Comparison of ENCODE assay signal across 1 cellular context in the genomic region with DNA sequence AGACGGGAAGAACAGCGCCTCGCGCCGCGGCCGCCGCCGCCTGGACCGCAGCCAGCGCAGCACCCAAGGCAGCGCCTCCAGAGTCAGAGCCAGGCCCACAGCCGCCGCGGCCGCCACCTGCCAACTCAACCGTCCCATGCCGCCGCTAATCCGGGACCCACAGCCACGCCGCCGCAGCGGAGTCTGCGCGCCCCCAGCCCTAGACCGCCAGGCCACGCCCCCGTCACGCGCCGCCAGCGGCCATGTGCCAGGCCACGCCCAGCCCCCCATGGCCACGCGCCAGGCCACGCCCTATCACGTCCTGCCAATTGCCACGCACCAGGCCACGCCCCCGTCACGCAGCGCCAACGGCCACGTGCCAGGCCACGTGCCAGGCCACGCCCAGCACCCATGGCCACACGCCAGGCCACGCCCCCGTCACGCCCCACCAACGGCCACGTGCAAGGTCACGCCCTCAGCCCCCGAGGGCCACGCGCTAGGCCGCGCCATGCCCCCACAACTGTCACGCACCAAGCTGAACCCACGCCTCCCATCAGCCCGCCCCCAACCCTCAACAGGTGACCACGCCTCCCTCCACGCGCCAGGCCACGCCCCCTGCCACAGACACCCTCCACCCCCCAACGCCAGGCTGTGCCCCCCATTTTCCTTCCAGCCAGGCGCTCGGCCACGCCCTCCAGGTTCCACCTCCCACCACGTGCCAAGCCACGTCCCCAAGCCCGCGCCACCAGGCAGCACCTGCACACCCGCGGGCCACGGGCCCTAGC.
TF ChIP-seq lines count a peak whose summit lies in the region.

A gene with protein sequence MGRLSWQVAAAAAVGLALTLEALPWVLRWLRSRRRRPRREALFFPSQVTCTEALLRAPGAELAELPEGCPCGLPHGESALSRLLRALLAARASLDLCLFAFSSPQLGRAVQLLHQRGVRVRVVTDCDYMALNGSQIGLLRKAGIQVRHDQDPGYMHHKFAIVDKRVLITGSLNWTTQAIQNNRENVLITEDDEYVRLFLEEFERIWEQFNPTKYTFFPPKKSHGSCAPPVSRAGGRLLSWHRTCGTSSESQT (minus strand): TSS at position 185 of the 764 bp plus-strand sequence. CDS start 47 bp downstream, at position 138.

TF ChIP-seq in A549, 52 proteins besides CTCF, POLR2A, EP300 and RAD21 (continued from another document):
- TF ChIP-seq, protein P1, sequence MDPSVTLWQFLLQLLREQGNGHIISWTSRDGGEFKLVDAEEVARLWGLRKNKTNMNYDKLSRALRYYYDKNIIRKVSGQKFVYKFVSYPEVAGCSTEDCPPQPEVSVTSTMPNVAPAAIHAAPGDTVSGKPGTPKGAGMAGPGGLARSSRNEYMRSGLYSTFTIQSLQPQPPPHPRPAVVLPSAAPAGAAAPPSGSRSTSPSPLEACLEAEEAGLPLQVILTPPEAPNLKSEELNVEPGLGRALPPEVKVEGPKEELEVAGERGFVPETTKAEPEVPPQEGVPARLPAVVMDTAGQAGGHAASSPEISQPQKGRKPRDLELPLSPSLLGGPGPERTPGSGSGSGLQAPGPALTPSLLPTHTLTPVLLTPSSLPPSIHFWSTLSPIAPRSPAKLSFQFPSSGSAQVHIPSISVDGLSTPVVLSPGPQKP (IDR thresholded peaks at IDR 0.05; ENCODE audit: low read depth, low read length) = no peak
- TF ChIP-seq CHD2 (IDR thresholded peaks at IDR 0.05; ENCODE audit: low read length, partially characterized antibody) = no peak
- no peak for TF ChIP-seq ZC3H11A (IDR thresholded peaks at IDR 0.05)
- TF ChIP-seq SREBF2 (IDR thresholded peaks at IDR 0.05) = no peak; the same call in 1 of the 2 replicates
- no peak for TF ChIP-seq EHMT2 (IDR thresholded peaks at IDR 0.05; ENCODE audit: low read depth)
- TF ChIP-seq HDAC2 (IDR thresholded peaks at IDR 0.05) = no peak
- no peak for TF ChIP-seq RCOR1 (IDR thresholded peaks at IDR 0.05; ENCODE audit: low read depth, low read length)
- 0 out of 2 replicates have a peak, but pooled peaks have one; percentile 32 for TF ChIP-seq RFX5 (IDR thresholded peaks at IDR 0.05)
- TF ChIP-seq FOXS1 (CRISPR knock-in tag; IDR thresholded peaks at IDR 0.05) = no peak
- peak; percentile 93 for TF ChIP-seq BHLHE40 (IDR thresholded peaks at IDR 0.05; ENCODE audit: low read depth, low read length)
- TF ChIP-seq, protein P2, sequence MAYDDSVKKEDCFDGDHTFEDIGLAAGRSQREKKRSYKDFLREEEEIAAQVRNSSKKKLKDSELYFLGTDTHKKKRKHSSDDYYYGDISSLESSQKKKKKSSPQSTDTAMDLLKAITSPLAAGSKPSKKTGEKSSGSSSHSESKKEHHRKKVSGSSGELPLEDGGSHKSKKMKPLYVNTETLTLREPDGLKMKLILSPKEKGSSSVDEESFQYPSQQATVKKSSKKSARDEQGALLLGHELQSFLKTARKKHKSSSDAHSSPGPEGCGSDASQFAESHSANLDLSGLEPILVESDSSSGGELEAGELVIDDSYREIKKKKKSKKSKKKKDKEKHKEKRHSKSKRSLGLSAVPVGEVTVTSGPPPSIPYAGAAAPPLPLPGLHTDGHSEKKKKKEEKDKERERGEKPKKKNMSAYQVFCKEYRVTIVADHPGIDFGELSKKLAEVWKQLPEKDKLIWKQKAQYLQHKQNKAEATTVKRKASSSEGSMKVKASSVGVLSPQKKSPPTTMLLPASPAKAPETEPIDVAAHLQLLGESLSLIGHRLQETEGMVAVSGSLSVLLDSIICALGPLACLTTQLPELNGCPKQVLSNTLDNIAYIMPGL (CRISPR knock-in tag; IDR thresholded peaks at IDR 0.05; ENCODE audit: borderline replicate concordance) = no peak
- TF ChIP-seq, protein P3, sequence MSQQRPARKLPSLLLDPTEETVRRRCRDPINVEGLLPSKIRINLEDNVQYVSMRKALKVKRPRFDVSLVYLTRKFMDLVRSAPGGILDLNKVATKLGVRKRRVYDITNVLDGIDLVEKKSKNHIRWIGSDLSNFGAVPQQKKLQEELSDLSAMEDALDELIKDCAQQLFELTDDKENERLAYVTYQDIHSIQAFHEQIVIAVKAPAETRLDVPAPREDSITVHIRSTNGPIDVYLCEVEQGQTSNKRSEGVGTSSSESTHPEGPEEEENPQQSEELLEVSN (IDR thresholded peaks at IDR 0.05; ENCODE audit: borderline replicate concordance, low read depth) = peak; percentile 87
- TF ChIP-seq NR3C1 (IDR thresholded peaks at IDR 0.05) = no peak
- TF ChIP-seq NPAS2 (CRISPR knock-in tag; IDR thresholded peaks at IDR 0.05; ENCODE audit: borderline replicate concordance) = peak; percentile 100
- peak; percentile 100 for TF ChIP-seq MYC (IDR thresholded peaks at IDR 0.05; ENCODE audit: borderline replicate concordance, low read length)
- TF ChIP-seq KDM5A (IDR thresholded peaks at IDR 0.05) = no peak
- TF ChIP-seq EHF (CRISPR knock-in tag; IDR thresholded peaks at IDR 0.05) = no peak
- no peak; the same call in 1 of the 2 replicates for TF ChIP-seq TFCP2L1 (CRISPR knock-in tag; IDR thresholded peaks at IDR 0.05)
- TF ChIP-seq KDM1A (IDR thresholded peaks at IDR 0.05; ENCODE audit: low read depth) = no peak
- TF ChIP-seq, protein P4, sequence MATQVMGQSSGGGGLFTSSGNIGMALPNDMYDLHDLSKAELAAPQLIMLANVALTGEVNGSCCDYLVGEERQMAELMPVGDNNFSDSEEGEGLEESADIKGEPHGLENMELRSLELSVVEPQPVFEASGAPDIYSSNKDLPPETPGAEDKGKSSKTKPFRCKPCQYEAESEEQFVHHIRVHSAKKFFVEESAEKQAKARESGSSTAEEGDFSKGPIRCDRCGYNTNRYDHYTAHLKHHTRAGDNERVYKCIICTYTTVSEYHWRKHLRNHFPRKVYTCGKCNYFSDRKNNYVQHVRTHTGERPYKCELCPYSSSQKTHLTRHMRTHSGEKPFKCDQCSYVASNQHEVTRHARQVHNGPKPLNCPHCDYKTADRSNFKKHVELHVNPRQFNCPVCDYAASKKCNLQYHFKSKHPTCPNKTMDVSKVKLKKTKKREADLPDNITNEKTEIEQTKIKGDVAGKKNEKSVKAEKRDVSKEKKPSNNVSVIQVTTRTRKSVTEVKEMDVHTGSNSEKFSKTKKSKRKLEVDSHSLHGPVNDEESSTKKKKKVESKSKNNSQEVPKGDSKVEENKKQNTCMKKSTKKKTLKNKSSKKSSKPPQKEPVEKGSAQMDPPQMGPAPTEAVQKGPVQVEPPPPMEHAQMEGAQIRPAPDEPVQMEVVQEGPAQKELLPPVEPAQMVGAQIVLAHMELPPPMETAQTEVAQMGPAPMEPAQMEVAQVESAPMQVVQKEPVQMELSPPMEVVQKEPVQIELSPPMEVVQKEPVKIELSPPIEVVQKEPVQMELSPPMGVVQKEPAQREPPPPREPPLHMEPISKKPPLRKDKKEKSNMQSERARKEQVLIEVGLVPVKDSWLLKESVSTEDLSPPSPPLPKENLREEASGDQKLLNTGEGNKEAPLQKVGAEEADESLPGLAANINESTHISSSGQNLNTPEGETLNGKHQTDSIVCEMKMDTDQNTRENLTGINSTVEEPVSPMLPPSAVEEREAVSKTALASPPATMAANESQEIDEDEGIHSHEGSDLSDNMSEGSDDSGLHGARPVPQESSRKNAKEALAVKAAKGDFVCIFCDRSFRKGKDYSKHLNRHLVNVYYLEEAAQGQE (IDR thresholded peaks at IDR 0.05) = no peak
- no peak for TF ChIP-seq JUNB (IDR thresholded peaks at IDR 0.05)
- no peak for TF ChIP-seq CHD4 (IDR thresholded peaks at IDR 0.05; ENCODE audit: borderline replicate concordance)
- no peak for TF ChIP-seq CBX8 (IDR thresholded peaks at IDR 0.05)
- TF ChIP-seq NFE2L2 (conservative IDR thresholded peaks at IDR 0.05; ENCODE audit: low read length) = 0 out of 2 replicates have a peak, but pooled peaks have one; percentile 16
- TF ChIP-seq, protein P5, sequence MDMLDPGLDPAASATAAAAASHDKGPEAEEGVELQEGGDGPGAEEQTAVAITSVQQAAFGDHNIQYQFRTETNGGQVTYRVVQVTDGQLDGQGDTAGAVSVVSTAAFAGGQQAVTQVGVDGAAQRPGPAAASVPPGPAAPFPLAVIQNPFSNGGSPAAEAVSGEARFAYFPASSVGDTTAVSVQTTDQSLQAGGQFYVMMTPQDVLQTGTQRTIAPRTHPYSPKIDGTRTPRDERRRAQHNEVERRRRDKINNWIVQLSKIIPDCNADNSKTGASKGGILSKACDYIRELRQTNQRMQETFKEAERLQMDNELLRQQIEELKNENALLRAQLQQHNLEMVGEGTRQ (IDR thresholded peaks at IDR 0.05) = peak; percentile 96
- TF ChIP-seq RARB (CRISPR knock-in tag; IDR thresholded peaks at IDR 0.05) = no peak
- TF ChIP-seq HEYL (CRISPR knock-in tag; IDR thresholded peaks at IDR 0.05) = no peak
- no peak for TF ChIP-seq ZNF302 (CRISPR knock-in tag; IDR thresholded peaks at IDR 0.05)
- TF ChIP-seq, protein P6, sequence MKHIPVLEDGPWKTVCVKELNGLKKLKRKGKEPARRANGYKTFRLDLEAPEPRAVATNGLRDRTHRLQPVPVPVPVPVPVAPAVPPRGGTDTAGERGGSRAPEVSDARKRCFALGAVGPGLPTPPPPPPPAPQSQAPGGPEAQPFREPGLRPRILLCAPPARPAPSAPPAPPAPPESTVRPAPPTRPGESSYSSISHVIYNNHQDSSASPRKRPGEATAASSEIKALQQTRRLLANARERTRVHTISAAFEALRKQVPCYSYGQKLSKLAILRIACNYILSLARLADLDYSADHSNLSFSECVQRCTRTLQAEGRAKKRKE (CRISPR knock-in tag; IDR thresholded peaks at IDR 0.05; ENCODE audit: low read depth) = 0 out of 2 replicates have a peak, but pooled peaks have one; percentile 4
- TF ChIP-seq SMC3 (IDR thresholded peaks at IDR 0.05) = no peak
- no peak for TF ChIP-seq HOXB13 (CRISPR knock-in tag; IDR thresholded peaks at IDR 0.05; ENCODE audit: low read depth)
- TF ChIP-seq ESRRA (IDR thresholded peaks at IDR 0.05; ENCODE audit: borderline replicate concordance, low read length) = no peak
- TF ChIP-seq MAFK (IDR thresholded peaks at IDR 0.05; ENCODE audit: partially characterized antibody) = no peak
- peak; percentile 78 for TF ChIP-seq GATA3 (IDR thresholded peaks at IDR 0.05; ENCODE audit: borderline replicate concordance)
- TF ChIP-seq ZFP36 (IDR thresholded peaks at IDR 0.05; ENCODE audit: borderline replicate concordance, partially characterized antibody) = no peak
- TF ChIP-seq FOSL2 (IDR thresholded peaks at IDR 0.05) = no peak
- TF ChIP-seq FOSL2 (CRISPR knock-in tag; IDR thresholded peaks at IDR 0.05) = 0 out of 2 replicates have a peak, but pooled peaks have one; percentile 12
- TF ChIP-seq CEBPB (IDR thresholded peaks at IDR 0.05) = no peak
- TF ChIP-seq HOXB5 (CRISPR knock-in tag; IDR thresholded peaks at IDR 0.05) = no peak; the same call in 1 of the 2 replicates
- peak; percentile 11 for TF ChIP-seq PHF8 (IDR thresholded peaks at IDR 0.05; ENCODE audit: borderline replicate concordance, low read depth)
- TF ChIP-seq JUN (IDR thresholded peaks at IDR 0.05) = peak in 1 of 2 experiments; percentile 68; a peak in 1 of 5 replicates
- TF ChIP-seq, protein P7, sequence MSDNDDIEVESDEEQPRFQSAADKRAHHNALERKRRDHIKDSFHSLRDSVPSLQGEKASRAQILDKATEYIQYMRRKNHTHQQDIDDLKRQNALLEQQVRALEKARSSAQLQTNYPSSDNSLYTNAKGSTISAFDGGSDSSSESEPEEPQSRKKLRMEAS (IDR thresholded peaks at IDR 0.05) = peak; percentile 100
- TF ChIP-seq, protein P8, sequence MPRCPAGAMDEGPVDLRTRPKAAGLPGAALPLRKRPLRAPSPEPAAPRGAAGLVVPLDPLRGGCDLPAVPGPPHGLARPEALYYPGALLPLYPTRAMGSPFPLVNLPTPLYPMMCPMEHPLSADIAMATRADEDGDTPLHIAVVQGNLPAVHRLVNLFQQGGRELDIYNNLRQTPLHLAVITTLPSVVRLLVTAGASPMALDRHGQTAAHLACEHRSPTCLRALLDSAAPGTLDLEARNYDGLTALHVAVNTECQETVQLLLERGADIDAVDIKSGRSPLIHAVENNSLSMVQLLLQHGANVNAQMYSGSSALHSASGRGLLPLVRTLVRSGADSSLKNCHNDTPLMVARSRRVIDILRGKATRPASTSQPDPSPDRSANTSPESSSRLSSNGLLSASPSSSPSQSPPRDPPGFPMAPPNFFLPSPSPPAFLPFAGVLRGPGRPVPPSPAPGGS (IDR thresholded peaks at IDR 0.05) = no peak
- peak; percentile 74; the same call in 1 of the 2 replicates for TF ChIP-seq MAZ (IDR thresholded peaks at IDR 0.05; ENCODE audit: borderline replicate concordance, low read depth, low read length)
